In the genomic region with DNA sequence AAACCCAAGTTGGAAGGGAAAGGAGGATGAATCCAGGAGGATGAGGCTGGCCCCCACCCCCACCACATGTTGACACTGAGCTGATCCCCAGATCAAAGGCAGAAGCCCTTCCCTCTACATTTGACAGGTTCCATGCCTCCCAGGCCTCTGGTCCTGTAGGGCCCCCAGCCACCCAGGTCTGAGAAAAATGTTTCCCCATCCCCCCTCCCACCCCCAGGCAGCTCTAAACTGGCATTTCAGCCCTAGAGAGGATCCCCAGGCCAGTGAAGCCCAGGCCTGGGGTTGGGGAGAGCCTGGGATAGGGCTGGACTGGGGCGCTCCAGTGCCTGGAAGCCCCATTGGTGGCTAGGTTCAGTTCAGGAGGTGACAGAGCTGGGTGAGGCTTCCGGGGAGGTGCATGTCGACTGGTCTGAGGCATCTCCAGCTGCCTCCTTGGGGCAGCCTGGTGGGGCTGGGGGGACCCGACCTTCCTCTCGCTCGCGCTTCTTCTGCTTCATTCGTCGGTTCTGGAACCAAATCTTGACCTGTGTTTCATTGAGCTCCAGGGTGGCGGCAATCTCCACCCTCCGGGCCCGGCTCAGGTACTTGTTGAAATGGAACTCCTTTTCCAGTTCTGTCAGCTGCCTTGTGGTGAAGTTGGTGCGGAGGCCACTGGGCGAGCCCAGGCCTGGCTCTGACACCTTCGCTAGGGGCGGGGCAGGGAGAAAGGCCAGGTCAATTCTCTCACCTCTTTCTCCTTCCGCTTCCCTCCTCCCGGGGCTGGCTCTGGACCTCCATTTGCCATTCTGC, we compare ENCODE assay signal across 1 cellular context.
TF ChIP-seq lines count a peak whose summit lies in the region.

No MANE protein-coding gene starts in this region.

TF ChIP-seq in IMR-90, 13 proteins besides CTCF, POLR2A, EP300 and RAD21:
- TF ChIP-seq MAFK (IDR thresholded peaks at IDR 0.05; ENCODE audit: low read depth, low read length), result no peak
- TF ChIP-seq CEBPB (IDR thresholded peaks at IDR 0.05; ENCODE audit: low read depth, low read length), result no peak
- TF ChIP-seq RFX5 (IDR thresholded peaks at IDR 0.05; ENCODE audit: low read depth, low read length), result no peak
- TF ChIP-seq FOS (IDR thresholded peaks at IDR 0.05; ENCODE audit: low read depth, low read length), result no peak
- no peak for TF ChIP-seq MAZ (IDR thresholded peaks at IDR 0.05; ENCODE audit: borderline replicate concordance, low read depth, low read length)
- no peak for TF ChIP-seq MXI1 (IDR thresholded peaks at IDR 0.05; ENCODE audit: borderline replicate concordance, low read depth, low read length)
- TF ChIP-seq BHLHE40 (IDR thresholded peaks at IDR 0.05; ENCODE audit: low read depth, low read length), result no peak
- no peak for TF ChIP-seq CHD1 (IDR thresholded peaks at IDR 0.05; ENCODE audit: low read depth, low read length)
- TF ChIP-seq NFE2L2 (IDR thresholded peaks at IDR 0.05; ENCODE audit: low read depth, low read length), result no peak
- TF ChIP-seq RCOR1 (IDR thresholded peaks at IDR 0.05; ENCODE audit: insufficient replicate concordance, low read length), result no peak
- TF ChIP-seq SMC3 (IDR thresholded peaks at IDR 0.05; ENCODE audit: low read depth, low read length), result no peak
- TF ChIP-seq, protein P1, sequence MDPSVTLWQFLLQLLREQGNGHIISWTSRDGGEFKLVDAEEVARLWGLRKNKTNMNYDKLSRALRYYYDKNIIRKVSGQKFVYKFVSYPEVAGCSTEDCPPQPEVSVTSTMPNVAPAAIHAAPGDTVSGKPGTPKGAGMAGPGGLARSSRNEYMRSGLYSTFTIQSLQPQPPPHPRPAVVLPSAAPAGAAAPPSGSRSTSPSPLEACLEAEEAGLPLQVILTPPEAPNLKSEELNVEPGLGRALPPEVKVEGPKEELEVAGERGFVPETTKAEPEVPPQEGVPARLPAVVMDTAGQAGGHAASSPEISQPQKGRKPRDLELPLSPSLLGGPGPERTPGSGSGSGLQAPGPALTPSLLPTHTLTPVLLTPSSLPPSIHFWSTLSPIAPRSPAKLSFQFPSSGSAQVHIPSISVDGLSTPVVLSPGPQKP (IDR thresholded peaks at IDR 0.05; ENCODE audit: borderline replicate concordance, low read depth, low read length), result no peak
- TF ChIP-seq, protein P2, sequence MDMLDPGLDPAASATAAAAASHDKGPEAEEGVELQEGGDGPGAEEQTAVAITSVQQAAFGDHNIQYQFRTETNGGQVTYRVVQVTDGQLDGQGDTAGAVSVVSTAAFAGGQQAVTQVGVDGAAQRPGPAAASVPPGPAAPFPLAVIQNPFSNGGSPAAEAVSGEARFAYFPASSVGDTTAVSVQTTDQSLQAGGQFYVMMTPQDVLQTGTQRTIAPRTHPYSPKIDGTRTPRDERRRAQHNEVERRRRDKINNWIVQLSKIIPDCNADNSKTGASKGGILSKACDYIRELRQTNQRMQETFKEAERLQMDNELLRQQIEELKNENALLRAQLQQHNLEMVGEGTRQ (IDR thresholded peaks at IDR 0.05; ENCODE audit: low read depth, low read length), result no peak
